28 cellular contexts compared by ENCODE assay signal in genomic region chr2:96555146-96555610, GRCh38. TPM values are rescaled to one million over a fixed set of nuclear protein-coding genes. Genes with fewer than 3 reads are reported as not detected.
DNase-seq lines count a peak whose midpoint lies in the region; ATAC-seq lines count a peak whose summit lies in the region.
"Had no signal": no experiment of that assay in that cellular context is flagged by ENCODE, and none has a peak within 500 bp of the region (broad histone marks: within the 10 kb centered on the region; RNA-seq: fewer than 3 reads in every experiment).

No MANE protein-coding gene starts in this region.

- no peaks in the 10 kb centered on the region for H3K79me1 ChIP-seq in mesenchymal stem cell (replicated peaks; ENCODE audit: low read length, poor library complexity, severe bottlenecking)

- H3K4me1 Mint-ChIP-seq in stimulated activated naive CD8-positive, alpha-beta T cell treated with anti-CD3 and anti-CD28 coated beads, Interleukin-15, Interleukin-2, amounts not matched to agents 100 ng/mL and 50 ng/mL, for 24 hours (ENCODE audit: low read depth), result peaks cover 35% of the 10 kb centered on the region
- H3K4me1 Mint-ChIP-seq in stimulated activated naive CD8-positive, alpha-beta T cell treated with anti-CD3 and anti-CD28 coated beads, Interleukin-15, amount 100 ng/mL, for 72 hours, result peaks cover 36% of the 10 kb centered on the region

- H2BK120ac ChIP-seq in mesenchymal stem cell (ENCODE audit: low read depth, low read length), result no peak overlapping the region

- ATAC-seq in stimulated activated naive CD8-positive, alpha-beta T cell treated with anti-CD3 and anti-CD28 coated beads, Interleukin-15, amount 100 ng/mL, for 72 hours, result no peak
- ATAC-seq in HG02642 (IDR thresholded peaks at IDR 0.05; ENCODE audit: poor library complexity, unreplicated experiment) (no peak), GM21360 (IDR thresholded peaks at IDR 0.05; ENCODE audit: unreplicated experiment) (no peak)

- no peaks in the 10 kb centered on the region for H3K9me3 Mint-ChIP-seq in stimulated activated naive CD8-positive, alpha-beta T cell treated with anti-CD3 and anti-CD28 coated beads, Interleukin-15, Interleukin-2, amounts not matched to agents 100 ng/mL and 50 ng/mL, for 24 hours
- peaks cover 0 to 8% of the 10 kb centered on the region in 2 donors for H3K9me3 Mint-ChIP-seq in stimulated activated naive CD8-positive, alpha-beta T cell treated with anti-CD3 and anti-CD28 coated beads, Interleukin-15, amount 100 ng/mL, for 72 hours

- H3K27me3 Mint-ChIP-seq in stimulated activated naive CD8-positive, alpha-beta T cell treated with anti-CD3 and anti-CD28 coated beads, Interleukin-15, Interleukin-2, amounts not matched to agents 100 ng/mL and 50 ng/mL, for 24 hours, result no peaks in the 10 kb centered on the region
- H3K27me3 Mint-ChIP-seq in stimulated activated naive CD8-positive, alpha-beta T cell treated with anti-CD3 and anti-CD28 coated beads, Interleukin-15, amount 100 ng/mL, for 72 hours, result peaks cover 7% of the 10 kb centered on the region
- H3K27me3 Mint-ChIP-seq: activated CD4-positive, alpha-beta T cell treated with anti-CD3 and anti-CD28 coated beads, Interleukin-2, amount 10 ng/mL, durations not matched to agents 7 days and 5 days; activated CD8-positive, alpha-beta memory T cell treated with anti-CD3 and anti-CD28 coated beads, Interleukin-2, amount 10 ng/mL, durations not matched to agents 7 days and 5 days had no signal

- peaks cover 0 to 12% of the 10 kb centered on the region in 2 experiments for H3K27me3 ChIP-seq in mesenchymal stem cell (ENCODE audit: control insufficient read depth in 1 of 2, insufficient read depth in 1 of 2, low read length in 2 of 2)
- H3K27me3 ChIP-seq: adrenal gland, body of pancreas, heart right ventricle, suprapubic skin had no signal

- no peak overlapping the region for H4K8ac ChIP-seq in mesenchymal stem cell (ENCODE audit: low read length)

- H3K9ac ChIP-seq in mesenchymal stem cell (ENCODE audit: low read length), result no peak overlapping the region

- peaks cover 4% of the 10 kb centered on the region for H3K36me3 Mint-ChIP-seq in stimulated activated naive CD8-positive, alpha-beta T cell treated with anti-CD3 and anti-CD28 coated beads, Interleukin-15, Interleukin-2, amounts not matched to agents 100 ng/mL and 50 ng/mL, for 24 hours (ENCODE audit: low read depth)
- H3K36me3 Mint-ChIP-seq: CD4-positive, CD25-positive, alpha-beta regulatory T cell; WTC11 had no signal

- H2AK5ac ChIP-seq in mesenchymal stem cell (ENCODE audit: low read length, severe bottlenecking), result no peak overlapping the region

- no peak overlapping the region for H3K4ac ChIP-seq in mesenchymal stem cell (ENCODE audit: low read depth in 1 of 2, low read length in 2 of 2)

- H3K4me1 ChIP-seq in mesenchymal stem cell (ENCODE audit: control insufficient read depth, insufficient read depth, low read depth, low read length), result peaks cover 20% of the 10 kb centered on the region

- H2BK12ac ChIP-seq in mesenchymal stem cell (ENCODE audit: low read length in 2 of 2), result no peak overlapping the region

- DNase-seq in activated CD8-positive, alpha-beta memory T cell treated with anti-CD3 and anti-CD28 coated beads, Interleukin-2, amount 50 U/mL, for 48 hours, result peak; percentile 57
- no peak for DNase-seq in activated CD8-positive, alpha-beta memory T cell treated with anti-CD3 and anti-CD28 coated beads, Interleukin-2, amount 50 U/mL, for 4 hours
- DNase-seq in stimulated activated naive CD8-positive, alpha-beta T cell treated with anti-CD3 and anti-CD28 coated beads, Interleukin-15, amount 100 ng/mL, for 72 hours, result no peak
- DNase-seq in mesenchymal stem cell, result no peak
- DNase-seq in cerebellar nuclear complex (lab: John Stamatoyannopoulos, UW), result no peak
- DNase-seq: activated CD4-positive, alpha-beta T cell treated with anti-CD3 and anti-CD28 coated beads, Interleukin-2, amount 10 ng/mL, durations not matched to agents 7 days and 5 days; activated CD8-positive, alpha-beta memory T cell treated with anti-CD3 and anti-CD28 coated beads, Interleukin-2, amount 10 ng/mL, durations not matched to agents 7 days and 5 days; activated effector memory CD4-positive, alpha-beta T cell treated with Interleukin-2 at 50 U/mL for 16 hours; adrenal gland; body of pancreas; CD4-positive, CD25-positive, alpha-beta regulatory T cell; foreskin melanocyte; GOT3; heart right ventricle; KBM-7; left ventricle myocardium superior; MM.1S; NCI-H2029; stimulated activated CD4-positive, alpha-beta T cell treated with anti-CD3 and anti-CD28 coated beads, Interleukin-15, amount 100 ng/mL, for 24 hours; stimulated activated CD4-positive, alpha-beta T cell treated with anti-CD3 and anti-CD28 coated beads, Interleukin-4, amount 100 ng/mL, for 4 hours; T-helper 1 cell had no signal

- no peak overlapping the region for H3K14ac ChIP-seq in mesenchymal stem cell (ENCODE audit: low read length in 2 of 2)

- no peak overlapping the region for H2BK15ac ChIP-seq in mesenchymal stem cell (ENCODE audit: low read depth, poor library complexity, severe bottlenecking)

- H2BK5ac ChIP-seq in mesenchymal stem cell (ENCODE audit: low read depth, low read length, poor library complexity, severe bottlenecking), result no peak overlapping the region

- H3K4me3 ChIP-seq in mesenchymal stem cell (ENCODE audit: insufficient read depth in 1 of 2, low read depth in 1 of 2, low read length in 2 of 2), result no peak overlapping the region
- H3K4me3 ChIP-seq: adrenal gland, body of pancreas, SK-N-MC had no signal

- H3K27ac ChIP-seq in mesenchymal stem cell (ENCODE audit: low read length, poor library complexity, severe bottlenecking), result no peak overlapping the region
- H3K27ac ChIP-seq: adrenal gland, body of pancreas, heart right ventricle, SK-N-MC, suprapubic skin had no signal

- whole genome bisulfite sequencing in mesenchymal stem cell, result 90% methylated on average over 14 of the region's 14 CpGs

- H3K18ac ChIP-seq in mesenchymal stem cell (ENCODE audit: low read depth in 1 of 2, low read length in 2 of 2), result no peak overlapping the region

- H3K27ac Mint-ChIP-seq in stimulated activated naive CD8-positive, alpha-beta T cell treated with anti-CD3 and anti-CD28 coated beads, Interleukin-15, Interleukin-2, amounts not matched to agents 100 ng/mL and 50 ng/mL, for 24 hours, result peak overlapping the region; percentile 61
- H3K27ac Mint-ChIP-seq in stimulated activated naive CD8-positive, alpha-beta T cell treated with anti-CD3 and anti-CD28 coated beads, Interleukin-15, amount 100 ng/mL, for 72 hours, result peak overlapping the region in 1 of 2 donors; percentile 95
- H3K27ac Mint-ChIP-seq: activated CD8-positive, alpha-beta memory T cell treated with anti-CD3 and anti-CD28 coated beads, Interleukin-2, amount 10 ng/mL, durations not matched to agents 7 days and 5 days; WTC11 had no signal

- H3K23ac ChIP-seq in mesenchymal stem cell (ENCODE audit: low read length in 2 of 2), result no peak overlapping the region

- no peaks in the 10 kb centered on the region for H3K9me3 ChIP-seq in mesenchymal stem cell (ENCODE audit: control insufficient read depth, low read length)
- H3K9me3 ChIP-seq: adrenal gland, body of pancreas, heart right ventricle, suprapubic skin had no signal

- H2AFZ ChIP-seq in mesenchymal stem cell (ENCODE audit: low read depth, low read length), result peak overlapping the region; percentile 24

- H4K91ac ChIP-seq in mesenchymal stem cell (ENCODE audit: low read length), result no peak overlapping the region

- H3K36me3 ChIP-seq in mesenchymal stem cell (ENCODE audit: control insufficient read depth in 1 of 2, insufficient read depth in 2 of 2, low read depth in 1 of 2, low read length in 2 of 2), result peaks cover 20 to 30% of the 10 kb centered on the region in 2 experiments

- no peak overlapping the region for H3K4me3 Mint-ChIP-seq in stimulated activated naive CD8-positive, alpha-beta T cell treated with anti-CD3 and anti-CD28 coated beads, Interleukin-15, Interleukin-2, amounts not matched to agents 100 ng/mL and 50 ng/mL, for 24 hours
- H3K4me3 Mint-ChIP-seq in stimulated activated naive CD8-positive, alpha-beta T cell treated with anti-CD3 and anti-CD28 coated beads, Interleukin-15, amount 100 ng/mL, for 72 hours, result no peak overlapping the region
- H3K4me3 Mint-ChIP-seq: activated CD4-positive, alpha-beta T cell treated with anti-CD3 and anti-CD28 coated beads, Interleukin-2, amount 10 ng/mL, durations not matched to agents 7 days and 5 days; activated CD8-positive, alpha-beta memory T cell treated with anti-CD3 and anti-CD28 coated beads, Interleukin-2, amount 10 ng/mL, durations not matched to agents 7 days and 5 days; CD4-positive, CD25-positive, alpha-beta regulatory T cell had no signal

- H3K4me2 ChIP-seq in mesenchymal stem cell (ENCODE audit: low read length, poor library complexity, severe bottlenecking), result no peak overlapping the region

RNA-seq across cellular contexts. Expression of gene ARID5A, which starts 18.6 kb away (rescaled TPM):
- polyA plus RNA-seq in mesenchymal stem cell (2013, experiment 1 of 2), result 4.0 TPM
- polyA plus RNA-seq in mesenchymal stem cell (2013, experiment 2 of 2), result 3.9 TPM

RNA-seq across cellular contexts. Expression of gene NEURL3, which starts 50.0 kb away (rescaled TPM):
- not detected for polyA plus RNA-seq in mesenchymal stem cell (2013, experiment 1 of 2)
- polyA plus RNA-seq in mesenchymal stem cell (2013, experiment 2 of 2), result not detected
- polyA plus RNA-seq: keratinocyte had no signal
